ENCODE assay signal across 12 cellular contexts in the genomic region with DNA sequence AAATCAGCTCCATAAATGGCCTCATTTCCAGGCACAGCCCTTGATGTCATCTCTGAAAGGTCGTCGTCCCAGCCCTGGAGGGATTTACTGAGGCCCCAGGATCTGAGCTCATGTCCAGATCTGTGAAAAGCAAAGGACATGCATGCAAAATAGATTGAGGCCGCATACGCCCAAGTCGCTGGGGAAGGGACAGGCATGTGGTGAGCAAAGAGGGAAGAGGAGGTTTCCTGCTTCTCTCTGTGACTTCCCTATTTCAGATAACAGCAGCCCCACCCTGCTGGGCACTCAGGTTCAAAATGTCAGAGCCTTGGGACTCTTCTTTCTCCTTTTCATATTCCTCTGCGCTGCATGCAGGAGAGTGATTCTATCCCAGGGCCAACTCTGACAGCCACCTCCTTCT.
DNase-seq lines count a peak whose midpoint lies in the region; ATAC-seq and TF ChIP-seq lines count a peak whose summit lies in the region.
"Had no signal": no experiment of that assay in that cellular context is flagged by ENCODE, and none has a peak within 500 bp of the region (broad histone marks: within the 10 kb centered on the region; RNA-seq: fewer than 3 reads in every experiment).

No MANE protein-coding gene starts in this region.

- no peak overlapping the region for H3K9ac ChIP-seq in OCI-LY3 (ENCODE audit: low read length)
- H3K9ac ChIP-seq: KMS-11 had no signal

- H3K27ac ChIP-seq in OCI-LY3 (ENCODE audit: low read length), result no peak overlapping the region
- H3K27ac ChIP-seq in heart right ventricle, result peak overlapping the region in 2 of 10 donors; percentile 35 to 86
- no peak overlapping the region for H3K27ac ChIP-seq in testis
- H3K27ac ChIP-seq in foreskin keratinocyte, result no peak overlapping the region
- H3K27ac ChIP-seq: brain microvascular endothelial cell, KMS-11 had no signal

- intact Hi-C loops in heart right ventricle (cut with DNase I) (no loop called here), testis (cut with DNase I; ENCODE audit: low total_unique reads) (no loop called here), posterior cingulate gyrus (cut with DNase I) (no loop called here)

- WGBS in heart right ventricle, 2 donors, result 54 to 67% methylated on average over 6 of the region's 6 CpGs
- 79 to 85% methylated on average over 6 of the region's 6 CpGs for WGBS in testis, 2 donors

- H3K4me2 ChIP-seq in OCI-LY3 (ENCODE audit: low read length), result peak overlapping the region; percentile 54
- H3K4me2 ChIP-seq: KMS-11 had no signal

- H3K4me1 ChIP-seq in OCI-LY3 (ENCODE audit: low read length) (peaks cover 10% of the 10 kb centered on the region), heart right ventricle (peaks cover 0 to 34% (median 0%) of the 10 kb centered on the region in 9 donors), testis (no peaks in the 10 kb centered on the region), foreskin keratinocyte (no peaks in the 10 kb centered on the region)

- H3K9me3 ChIP-seq in OCI-LY3 (ENCODE audit: insufficient read depth, low read length) (no peaks in the 10 kb centered on the region), heart right ventricle (peaks cover 0 to 6% (median 0%) of the 10 kb centered on the region in 11 donors), testis (no peaks in the 10 kb centered on the region)

- H3K4me3 ChIP-seq in OCI-LY3 (ENCODE audit: low read length) (no peak overlapping the region), heart right ventricle (no peak overlapping the region), testis (no peak overlapping the region)

- DNase-seq in heart right ventricle (peak in 1 of 2 donors; percentile 21), testis (peak; percentile 25), foreskin keratinocyte (no peak), NCI-H748 treated with DMSO at 0.1 percent for 48 hours (lab: John Stamatoyannopoulos, UW) (no peak), posterior cingulate gyrus (no peak)
- no peak for DNase-seq in activated CD4-positive, CD25-positive, alpha-beta regulatory T cell (lab: John Stamatoyannopoulos, UW)
- DNase-seq: activated T-cell treated with anti-CD3 and anti-CD28 coated beads, Interleukin-2, amount 50 U/mL, for 72 hours; brain microvascular endothelial cell; NCI-H526 had no signal

- H3K36me3 ChIP-seq in OCI-LY3 (replicated peaks; ENCODE audit: low read depth, low read length), result no peaks in the 10 kb centered on the region
- H3K36me3 ChIP-seq in heart right ventricle, result no peaks in the 10 kb centered on the region
- no peaks in the 10 kb centered on the region for H3K36me3 ChIP-seq in testis (ENCODE audit: low read depth, missing control alignments)
- H3K36me3 ChIP-seq: brain microvascular endothelial cell had no signal

- TF ChIP-seq CTCF in OCI-LY3 (IDR thresholded peaks at IDR 0.05; ENCODE audit: low read depth, low read length), result no peak
- TF ChIP-seq CTCF in heart right ventricle (IDR thresholded peaks at IDR 0.05), result no peak
- no peak for TF ChIP-seq CTCF in testis (IDR thresholded peaks at IDR 0.05)
- no peak for TF ChIP-seq CTCF in foreskin keratinocyte (conservative IDR thresholded peaks at IDR 0.05)

- H3K79me2 ChIP-seq in OCI-LY3 (ENCODE audit: low read length), result no peaks in the 10 kb centered on the region

- no peak for TF ChIP-seq POLR2A in testis (IDR thresholded peaks at IDR 0.05)

- no peaks in the 10 kb centered on the region for H4K20me1 ChIP-seq in OCI-LY3 (ENCODE audit: insufficient read depth, low read length)

- H3K27me3 ChIP-seq in OCI-LY3 (ENCODE audit: low read depth, low read length), result peaks cover 2% of the 10 kb centered on the region; the same call in 1 of the 2 replicates
- H3K27me3 ChIP-seq in heart right ventricle, result peaks cover 0 to 4% (median 0%) of the 10 kb centered on the region in 7 donors
- H3K27me3 ChIP-seq in testis, result no peaks in the 10 kb centered on the region
- no peaks in the 10 kb centered on the region for H3K27me3 ChIP-seq in foreskin keratinocyte
- H3K27me3 ChIP-seq: brain microvascular endothelial cell had no signal

- H2AFZ ChIP-seq in OCI-LY3 (ENCODE audit: low read depth, low read length), result peak overlapping the region; percentile 61; the same call in 1 of the 2 replicates

- peak; percentile 64 for ATAC-seq in GM21423 (IDR thresholded peaks at IDR 0.05; ENCODE audit: unreplicated experiment)
- peak; percentile 38 to 88 (median 66) for ATAC-seq in heart right ventricle
- no peak for ATAC-seq in foreskin keratinocyte
- ATAC-seq: activated T-cell treated with anti-CD3 and anti-CD28 coated beads, Interleukin-2, amount 50 U/mL, for 72 hours had no signal
